In the genomic region with DNA sequence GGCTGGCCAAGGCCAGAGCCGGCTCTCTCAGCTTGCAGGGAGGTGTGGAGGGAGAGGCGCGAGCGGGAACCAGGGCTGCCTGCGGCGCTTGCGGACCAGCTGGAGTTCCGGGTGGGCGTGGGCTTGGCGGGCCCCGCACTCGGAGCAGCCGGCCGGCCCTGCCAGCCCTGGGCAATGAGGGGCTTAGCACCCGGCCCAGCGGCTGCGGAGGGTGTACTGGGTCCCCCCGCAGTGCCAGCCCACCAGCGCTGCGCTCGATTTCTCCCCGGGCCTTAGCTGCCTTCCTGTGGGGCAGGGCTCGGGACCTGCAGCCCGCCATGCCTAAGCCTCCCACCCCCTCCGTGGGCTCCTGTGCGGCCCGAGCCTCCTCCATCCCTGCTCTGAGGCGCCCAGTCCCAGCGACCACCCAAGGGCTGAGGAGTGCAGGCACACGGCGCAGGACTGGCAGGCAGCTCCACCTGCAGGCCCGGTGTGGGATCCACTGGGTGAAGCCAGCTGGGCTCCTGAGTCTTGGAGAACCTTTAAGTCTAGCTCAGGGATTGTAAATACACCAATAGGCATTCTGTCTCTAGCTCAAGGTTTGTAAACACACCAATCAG, we compare ENCODE assay signal across 1 cellular context. TPM values are rescaled to one million over a fixed set of nuclear protein-coding genes. Genes with fewer than 3 reads are reported as not detected.
"Had no signal": no experiment of that assay in that cellular context is flagged by ENCODE, and none has a peak within 500 bp of the region (broad histone marks: within the 10 kb centered on the region; RNA-seq: fewer than 3 reads in every experiment).

No MANE protein-coding gene starts in this region.

RNA-seq across cellular contexts. Expression of a gene that starts 14.7 kb away (rescaled TPM):
- total RNA-seq: activated CD4-positive, alpha-beta T cell treated with anti-CD3 and anti-CD28 coated beads, Interleukin-2, amount 10 ng/mL, durations not matched to agents 7 days and 5 days had no signal
